In genomic region chr13:97224544-97225324, GRCh38 we compare ENCODE assay signal across 9 cellular contexts. TPM values are rescaled to one million over a fixed set of nuclear protein-coding genes. Genes with fewer than 3 reads are reported as not detected.
DNase-seq lines count a peak whose midpoint lies in the region; ATAC-seq, FAIRE-seq and TF ChIP-seq lines count a peak whose summit lies in the region.
"Had no signal": no experiment of that assay in that cellular context is flagged by ENCODE, and none has a peak within 500 bp of the region (broad histone marks: within the 10 kb centered on the region; RNA-seq: fewer than 3 reads in every experiment).

No MANE protein-coding gene starts in this region.

- peak; percentile 53 for ATAC-seq in GM12878
- ATAC-seq in left lobe of liver, result peak; percentile 22

- no peaks in the 10 kb centered on the region for H3K27me3 ChIP-seq in GM12878 (replicated peaks in 1 of 2; ENCODE audit: control insufficient read depth in 2 of 2, insufficient read depth in 2 of 2, low read length in 1 of 2)
- no peaks in the 10 kb centered on the region for H3K27me3 ChIP-seq in suprapubic skin

- TSS peak; percentile 26 for BruUV-seq in GM12878 (replicated peaks; lab: Mats Ljungman, UMichigan)

- H3K9me3 ChIP-seq in GM12878 (replicated peaks; ENCODE audit: control insufficient read depth, insufficient read depth, low read length) (no peaks in the 10 kb centered on the region), suprapubic skin (no peaks in the 10 kb centered on the region)

- no peaks in the 10 kb centered on the region for H3K36me3 ChIP-seq in GM12878 (ENCODE audit: control insufficient read depth in 2 of 2, insufficient read depth in 2 of 2, low read length in 1 of 2)
- no peaks in the 10 kb centered on the region for H3K36me3 ChIP-seq in suprapubic skin

- H3K79me2 ChIP-seq in GM12878 (ENCODE audit: control insufficient read depth, insufficient read depth, low read length), result peaks cover 51% of the 10 kb centered on the region

- TF ChIP-seq EP300 in GM12878 (IDR thresholded peaks at IDR 0.05; ENCODE audit: borderline replicate concordance in 1 of 2, control insufficient read depth in 1 of 2, low read depth in 2 of 2, low read length in 2 of 2) (no peak), suprapubic skin (IDR thresholded peaks at IDR 0.05) (no peak)

- H3K4me3 ChIP-seq in GM12878, result peak overlapping the region; percentile 70
- H3K4me3 ChIP-seq in suprapubic skin, result peak overlapping the region; percentile 57

- SMC1A ChIA-PET in GM12878 (lab: Charles Lee; ENCODE audit: uncharacterized antibody, unreplicated experiment), result interaction anchor here (0.6 to 4.5 kb wide), 18 partner anchors 9 to 235 kb away, joined by 3 to 29 read pairs (median 5); partner anchors contain the start of gene RAP2A

- H3K4me1 ChIP-seq in GM12878 (ENCODE audit: control insufficient read depth, insufficient read depth, low read length) (peaks cover 12% of the 10 kb centered on the region; the same call in 1 of the 2 replicates), suprapubic skin (peaks cover 63% of the 10 kb centered on the region)

- TF ChIP-seq POLR2A in GM12878 (IDR thresholded peaks at IDR 0.05; ENCODE audit: low read depth, low read length) (no peak), suprapubic skin (IDR thresholded peaks at IDR 0.05) (peak in 1 of 2 donors; percentile 22)

- no peaks in the 10 kb centered on the region for H4K20me1 ChIP-seq in GM12878 (ENCODE audit: control insufficient read depth, insufficient read depth)

- in situ Hi-C loops in GM12878 (cut with MboI), result no loop called here

- CTCF ChIA-PET in GM12878 (lab: Yijun Ruan, JAX), result interaction anchor here (0.6 to 6.1 kb wide), 8 partner anchors 12 to 159 kb away, joined by 3 to 62 read pairs (median 3); no protein-coding TSS in a partner anchor

- H3K27ac ChIP-seq in GM12878 (ENCODE audit: control insufficient read depth, insufficient read depth) (peak overlapping the region; percentile 65; the same call in 1 of the 2 replicates), suprapubic skin (peak overlapping the region; percentile 96)

- 68% methylated on average over 5 of the region's 5 CpGs for WGBS in GM12878 (ENCODE audit: insufficient coverage, insufficient replicate concordance, low lambda C conversion rate, missing lambda C conversion rate)
- 8% methylated on average over 5 of the region's 5 CpGs for WGBS in suprapubic skin

- no peak for TF ChIP-seq CTCF in GM12878 (IDR thresholded peaks at IDR 0.05 in 2 of 3, conservative IDR thresholded peaks at IDR 0.05 in 1 of 3; ENCODE audit: control insufficient read depth in 2 of 3, extremely low read depth in 1 of 3, insufficient read depth in 1 of 3, low read depth in 3 of 3, low read length in 3 of 3)
- no peak for TF ChIP-seq CTCF in suprapubic skin (IDR thresholded peaks at IDR 0.05)

- peak overlapping the region; percentile 34 for H2AFZ ChIP-seq in GM12878 (ENCODE audit: control insufficient read depth, low read depth, low read length)

- POLR2A ChIA-PET in GM12878 (lab: Charles Lee), result interaction anchor here (0.6 to 4.7 kb wide), 11 partner anchors 12 to 282 kb away, joined by 3 to 37 read pairs (median 5); partner anchors contain the start of gene RAP2A

- RAD21 ChIA-PET in GM12878 (lab: Charles Lee; ENCODE audit: unreplicated experiment), result interaction anchor here (0.6 to 4.4 kb wide), 9 partner anchors 12 to 1040 kb away, joined by 3 to 18 read pairs (median 4); partner anchors contain the start of gene RAP2A

- no peak for TF ChIP-seq RAD21 in GM12878 (IDR thresholded peaks at IDR 0.05; ENCODE audit: insufficient read depth, low read depth, low read length)

- no peak for FAIRE-seq in GM12878 (lab: Jason Lieb, UNC)
- FAIRE-seq in HTR-8/SVneo (lab: Jason Lieb, UNC), result no peak
- FAIRE-seq: colon had no signal

- peak overlapping the region; percentile 96 for H3K4me2 ChIP-seq in GM12878 (ENCODE audit: control insufficient read depth, insufficient read depth)

- H3K9ac ChIP-seq in GM12878 (ENCODE audit: control insufficient read depth, insufficient read depth, low read length), result peak overlapping the region; percentile 83

- DNase-seq in NOMO-1 treated with DMSO at 0.1 percent for 48 hours (lab: John Stamatoyannopoulos, UW; ENCODE audit: unreplicated experiment) (peak; percentile 4), NOMO-1 treated with dmso at 0.1 percent for 144 hours (lab: John Stamatoyannopoulos, UW; ENCODE audit: unreplicated experiment) (no peak), NCI-H526 treated with DMSO at 0.1 percent for 48 hours (lab: John Stamatoyannopoulos, UW) (peak; percentile 90), GM12878 (ENCODE audit: low read depth, low spot score) (no peak), left lobe of liver (ENCODE audit: low spot score) (peak; percentile 85), suprapubic skin (ENCODE audit: low spot score in 2 of 2) (peak in 1 of 2 donors; percentile 85), HTR-8/SVneo (ENCODE audit: insufficient read length, low spot score) (no peak), NCI-H2196 (lab: John Stamatoyannopoulos, UW; ENCODE audit: unreplicated experiment) (no peak)

- intact Hi-C loops in GM12878 (cut with micrococcal nuclease; ENCODE audit: unreplicated experiment), result loop anchor here (2.0 to 5.0 kb wide), 2 partner anchors 120 to 133 kb away; no protein-coding TSS in a partner anchor

TF ChIP-seq in GM12878, 131 proteins besides CTCF, POLR2A, EP300 and RAD21:
- no peak for TF ChIP-seq ZZZ3 (IDR thresholded peaks at IDR 0.05; ENCODE audit: control insufficient read depth, insufficient read length, low read depth)
- no peak for TF ChIP-seq ETV6 (conservative IDR thresholded peaks at IDR 0.05 in 1 of 2, IDR thresholded peaks at IDR 0.05 in 1 of 2; ENCODE audit: borderline replicate concordance in 1 of 2, low read depth in 1 of 2)
- TF ChIP-seq BMI1 (IDR thresholded peaks at IDR 0.05; ENCODE audit: borderline replicate concordance), result peak; percentile 63; the same call in 1 of the 2 replicates
- TF ChIP-seq KAT2A (conservative IDR thresholded peaks at IDR 0.05; ENCODE audit: control insufficient read depth, low read depth, low read length), result no peak
- TF ChIP-seq MXI1 (IDR thresholded peaks at IDR 0.05; ENCODE audit: low read depth, low read length), result peak; percentile 37; the same call in 1 of the 2 replicates
- no peak for TF ChIP-seq USF2 (IDR thresholded peaks at IDR 0.05; ENCODE audit: borderline replicate concordance, low read depth, low read length)
- no peak for TF ChIP-seq ATF7 (IDR thresholded peaks at IDR 0.05; ENCODE audit: low read depth)
- peak; percentile 38; the same call in 1 of the 2 replicates for TF ChIP-seq RAD51 (IDR thresholded peaks at IDR 0.05)
- TF ChIP-seq CBX3 (IDR thresholded peaks at IDR 0.05; ENCODE audit: borderline replicate concordance, low read depth), result no peak

RNA-seq across cellular contexts. Expression of gene MBNL2, which starts 2.6 kb away (rescaled TPM):
- total RNA-seq in GM12878 (2013; cell fraction: nucleolus; rRNA removed), result 32.9 and 34.6 TPM in 2 replicates
- total RNA-seq in GM12878 (2014; rRNA removed) (7.0 TPM in 2 replicates), GM12878 (2014; rRNA removed; fragmentation: Illumina TruSeq; extraction: Trizol) (6.3 and 7.7 TPM in 2 replicates), GM12878 (2021) (6.6 and 7.6 TPM in 2 replicates), left lobe of liver (31.4 TPM), suprapubic skin (10 to 100 TPM; 64.2 to 92.4 (median 73.4) TPM)
- 2.8 TPM for polyA plus RNA-seq in GM12878 (2011; ENCODE audit: low read depth)
- polyA plus RNA-seq in GM12878 (2011; rRNA removed) (6.4 and 7.6 TPM in 2 replicates), GM12878 (2014; fragmentation: Illumina TruSeq; extraction: Trizol) (5.0 and 5.6 TPM in 2 replicates), GM12878 (2014; fragmentation: Nextera tagmentation; extraction: Ambion mirVana) (1 to 10 TPM; 1.6 to 2.1 TPM), GM12878 (2014; rRNA removed) (1.7 and 2.9 TPM in 2 replicates), GM12878 (2016; fragmentation: Nextera tagmentation; extraction: Ambion mirVana) (1 to 10 TPM; 9.6 to 9.7 TPM)
- 4.7 and 7.0 TPM in 2 replicates for polyA plus RNA-seq in GM12878 (2011; cell fraction: cytosol; rRNA removed)
- 5.3 and 5.7 TPM in 2 replicates for polyA plus RNA-seq in GM12878 (2011; cell fraction: nucleus; rRNA removed)
- polyA plus RNA-seq in GM12878 (2012), result 5.3 TPM in 2 replicates
- 19.7 and 30.4 TPM in 2 replicates for polyA minus RNA-seq in GM12878 (2011; rRNA and poly(A)+ RNA removed)
- polyA minus RNA-seq in GM12878 (2011; cell fraction: cytosol; rRNA and poly(A)+ RNA removed), result 6.4 and 10.2 TPM in 2 replicates
- 7.4 and 10.0 TPM in 2 replicates for polyA minus RNA-seq in GM12878 (2011; cell fraction: nucleus; rRNA and poly(A)+ RNA removed)

Comparison
In these comparisons a context has a peak if more than half of its experiments do, and no peak if none do; other contexts are left out.
1. DNase-seq: peak in NOMO-1 treated with DMSO at 0.1 percent for 48 hours (single experiment), NCI-H526 treated with DMSO at 0.1 percent for 48 hours (single experiment) and left lobe of liver (single experiment); none in NOMO-1 treated with dmso at 0.1 percent for 144 hours (single experiment), GM12878 (single experiment), HTR-8/SVneo (single experiment) and NCI-H2196 (single experiment).